Comparison of ENCODE assay signal across 10 cellular contexts in the genomic region with DNA sequence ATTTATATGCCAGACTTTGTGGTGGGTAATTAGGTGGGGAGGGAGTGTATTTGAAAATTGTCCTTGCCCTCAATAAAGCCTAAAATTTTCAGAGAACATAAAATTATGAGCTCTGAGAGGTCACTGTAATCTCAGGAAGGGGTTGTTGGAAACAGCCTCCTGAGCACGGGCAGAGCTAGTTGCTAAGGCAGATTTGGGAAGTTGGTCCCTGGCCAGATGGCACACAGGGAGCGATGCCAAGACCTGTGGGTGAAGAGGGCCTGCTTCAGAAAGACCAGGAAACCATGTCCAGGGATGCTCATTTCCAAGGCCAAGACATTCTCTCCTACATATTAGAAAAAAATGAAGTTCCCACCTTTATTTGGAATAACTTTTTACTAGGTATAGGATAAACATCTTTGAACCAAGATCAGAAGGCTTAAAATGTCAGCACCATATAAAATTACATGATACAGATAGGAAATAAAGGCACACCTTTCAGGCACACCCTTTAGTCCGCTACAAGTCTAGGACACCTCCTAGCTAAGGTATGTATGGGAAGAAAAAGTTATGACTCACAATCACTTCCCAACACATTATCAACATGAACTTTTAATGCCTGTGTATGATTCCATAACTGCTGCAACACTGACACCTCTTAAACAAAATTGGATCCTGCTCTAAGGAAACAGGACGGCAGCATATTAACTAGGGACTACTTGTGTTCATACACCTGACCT. TPM values are rescaled to one million over a fixed set of nuclear protein-coding genes. Genes with fewer than 3 reads are reported as not detected.
DNase-seq lines count a peak whose midpoint lies in the region; ATAC-seq and TF ChIP-seq lines count a peak whose summit lies in the region.
"Had no signal": no experiment of that assay in that cellular context is flagged by ENCODE, and none has a peak within 500 bp of the region (broad histone marks: within the 10 kb centered on the region; RNA-seq: fewer than 3 reads in every experiment).

No MANE protein-coding gene starts in this region.

- no peaks in the 10 kb centered on the region for H3K36me3 ChIP-seq in body of pancreas (replicated peaks in 1 of 2; ENCODE audit: insufficient read depth in 1 of 2, low read depth in 2 of 2)
- H3K36me3 ChIP-seq: neutrophil had no signal

- H3K27me3 ChIP-seq in body of pancreas: no peaks in the 10 kb centered on the region

- ATAC-seq in body of pancreas: no peak
- no peak for ATAC-seq in GM21717 (IDR thresholded peaks at IDR 0.05; ENCODE audit: unreplicated experiment)
- ATAC-seq in HG03342 (IDR thresholded peaks at IDR 0.05; ENCODE audit: unreplicated experiment): no peak

- 50 to 51% methylated on average over 4 of the region's 4 CpGs for WGBS in body of pancreas, 2 donors

- H3K9me3 Mint-ChIP-seq in IgD-negative memory B cell (no peaks in the 10 kb centered on the region), mesothelial cell of epicardium (no peaks in the 10 kb centered on the region)

- no peaks in the 10 kb centered on the region for H3K27me3 Mint-ChIP-seq in IgD-negative memory B cell
- H3K27me3 Mint-ChIP-seq in mesothelial cell of epicardium (ENCODE audit: low read depth): peaks cover 15% of the 10 kb centered on the region

- peak overlapping the region; percentile 92 to 97 (median 95) for H3K27ac Mint-ChIP-seq in IgD-negative memory B cell
- H3K27ac Mint-ChIP-seq in mesothelial cell of epicardium: no peak overlapping the region
- H3K27ac Mint-ChIP-seq: activated naive CD8-positive, alpha-beta T cell had no signal

- no peaks in the 10 kb centered on the region for H3K9me3 ChIP-seq in body of pancreas
- H3K9me3 ChIP-seq: neutrophil had no signal

- no peak for TF ChIP-seq POLR2A in body of pancreas (IDR thresholded peaks at IDR 0.05)

- H3K4me3 ChIP-seq in body of pancreas: no peak overlapping the region

- TF ChIP-seq CTCF in 22Rv1 (IDR thresholded peaks at IDR 0.05) (no peak), body of pancreas (IDR thresholded peaks at IDR 0.05) (no peak), mesothelial cell of epicardium (IDR thresholded peaks at IDR 0.05; ENCODE audit: unreplicated experiment) (no peak), GM20000 (IDR thresholded peaks at IDR 0.05; ENCODE audit: extremely low read depth, missing control alignments) (no peak)

- H3K27ac ChIP-seq in 22Rv1 (peak overlapping the region; percentile 98), body of pancreas (no peak overlapping the region)

- H3K36me3 Mint-ChIP-seq in IgD-negative memory B cell (no peaks in the 10 kb centered on the region), mesothelial cell of epicardium (no peaks in the 10 kb centered on the region)
- H3K36me3 Mint-ChIP-seq: activated naive CD8-positive, alpha-beta T cell had no signal

- DNase-seq in body of pancreas (peak; percentile 58 to 76 (median 64)), mesothelial cell of epicardium (ENCODE audit: low spot score in 2 of 2, unreplicated experiment in 2 of 2) (no peak), GM20000 (ENCODE audit: low spot score) (no peak), T1000 (lab: John Stamatoyannopoulos, UW) (no peak)

- peak overlapping the region; percentile 5 to 96 (median 32) for H3K4me3 Mint-ChIP-seq in IgD-negative memory B cell
- peak overlapping the region; percentile 95 for H3K4me3 Mint-ChIP-seq in mesothelial cell of epicardium

- H3K4me1 ChIP-seq in body of pancreas: peaks cover 24% of the 10 kb centered on the region

- H3K4me1 Mint-ChIP-seq in IgD-negative memory B cell (peaks cover 11 to 25% (median 24%) of the 10 kb centered on the region in 3 donors), mesothelial cell of epicardium (peaks cover 14% of the 10 kb centered on the region)

- intact Hi-C loops in body of pancreas (cut with DNase I): loop anchor here (10.0 kb wide), 1 partner anchor 55 kb away; no protein-coding TSS in a partner anchor

RNA-seq across cellular contexts. Expression of gene PPP3CA, which starts 2.2 kb away (rescaled TPM):
- 18.0 TPM for polyA plus RNA-seq in IgD-negative memory B cell
- 10 to 100 TPM; 13.7 to 20.8 TPM for total RNA-seq in body of pancreas
- 23.5 to 25.8 TPM (median 24.1 TPM) in 3 replicates for total RNA-seq in mesothelial cell of epicardium

Comparison
In these comparisons a context has a peak if more than half of its experiments do, and no peak if none do; other contexts are left out.
1. DNase-seq: peak in body of pancreas (4 of 4); none in mesothelial cell of epicardium (0 of 2), GM20000 (single experiment) and T1000 (single experiment).